19 cellular contexts compared by ENCODE assay signal in genomic region chr12:3136641-3137267, GRCh38.
"Had no signal": no experiment of that assay in that cellular context is flagged by ENCODE, and none has a peak within 500 bp of the region (broad histone marks: within the 10 kb centered on the region; RNA-seq: fewer than 3 reads in every experiment).

No MANE protein-coding gene starts in this region.

- ATAC-seq: activated naive CD8-positive, alpha-beta T cell treated with anti-CD3 and anti-CD28 coated beads, Interleukin-2, amount 50 U/mL, for 24 hours; activated T-helper 17 cell treated with anti-CD3 and anti-CD28 coated beads, Interleukin-2, amount 50 U/mL, for 72 hours had no signal

- H3K36me3 Mint-ChIP-seq: memory B cell had no signal

- H3K27ac Mint-ChIP-seq: activated naive CD8-positive, alpha-beta T cell treated with anti-CD3 and anti-CD28 coated beads, Interleukin-2, amount 50 U/mL, for 24 hours; activated T-helper 17 cell treated with anti-CD3 and anti-CD28 coated beads, Interleukin-2, amount 50 U/mL, for 72 hours; memory B cell had no signal

- DNase-seq: activated CD4-positive, alpha-beta T cell treated with anti-CD3 and anti-CD28 coated beads, Interleukin-2, amount 50 U/mL, for 1 hour; activated naive CD4-positive, alpha-beta T cell treated with Interleukin-2 at 50 U/mL for 16 hours; activated naive CD8-positive, alpha-beta T cell treated with anti-CD3 and anti-CD28 coated beads, Interleukin-2, amount 50 U/mL, for 24 hours; dorsolateral prefrontal cortex; retina; stimulated activated CD4-positive, alpha-beta T cell treated with anti-CD3 and anti-CD28 coated beads, Interleukin-4, amount 100 ng/mL, for 4 hours; stimulated activated CD8-positive, alpha-beta memory T cell treated with anti-CD3 and anti-CD28 coated beads, Interleukin-4, amount 100 ng/mL, for 48 hours; stimulated activated naive CD4-positive, alpha-beta T cell treated with Interleukin-2 at 50 U/mL for 16 hours; SW 1271; transverse colon had no signal

- FAIRE-seq: endometrium had no signal

- H3K4me1 Mint-ChIP-seq: activated naive CD8-positive, alpha-beta T cell treated with anti-CD3 and anti-CD28 coated beads, Interleukin-2, amount 50 U/mL, for 24 hours; activated T-helper 17 cell treated with anti-CD3 and anti-CD28 coated beads, Interleukin-2, amount 50 U/mL, for 72 hours; memory B cell had no signal

- H3K36me3 ChIP-seq: ascending aorta, breast epithelium, transverse colon had no signal

- H3K27ac ChIP-seq: ascending aorta, breast epithelium, parathyroid adenoma, transverse colon had no signal

- H3K4me3 ChIP-seq: ascending aorta, breast epithelium, dorsolateral prefrontal cortex, hepatocyte, skin epidermis, transverse colon had no signal

- H2AFZ ChIP-seq: hepatocyte had no signal

- H3K27me3 ChIP-seq: ascending aorta, breast epithelium, hepatocyte, transverse colon had no signal

- H3K9me3 Mint-ChIP-seq: activated naive CD8-positive, alpha-beta T cell treated with anti-CD3 and anti-CD28 coated beads, Interleukin-2, amount 50 U/mL, for 24 hours; activated T-helper 17 cell treated with anti-CD3 and anti-CD28 coated beads, Interleukin-2, amount 50 U/mL, for 72 hours; memory B cell; neural crest cell had no signal

- H3K4me2 ChIP-seq: hepatocyte had no signal

- H3K4me3 Mint-ChIP-seq: activated naive CD8-positive, alpha-beta T cell treated with anti-CD3 and anti-CD28 coated beads, Interleukin-2, amount 50 U/mL, for 24 hours; activated T-helper 17 cell treated with anti-CD3 and anti-CD28 coated beads, Interleukin-2, amount 50 U/mL, for 72 hours; memory B cell; neural crest cell had no signal

- H3K9me3 ChIP-seq: ascending aorta, breast epithelium, transverse colon had no signal
